1 cellular context compared by ENCODE assay signal in the genomic region with DNA sequence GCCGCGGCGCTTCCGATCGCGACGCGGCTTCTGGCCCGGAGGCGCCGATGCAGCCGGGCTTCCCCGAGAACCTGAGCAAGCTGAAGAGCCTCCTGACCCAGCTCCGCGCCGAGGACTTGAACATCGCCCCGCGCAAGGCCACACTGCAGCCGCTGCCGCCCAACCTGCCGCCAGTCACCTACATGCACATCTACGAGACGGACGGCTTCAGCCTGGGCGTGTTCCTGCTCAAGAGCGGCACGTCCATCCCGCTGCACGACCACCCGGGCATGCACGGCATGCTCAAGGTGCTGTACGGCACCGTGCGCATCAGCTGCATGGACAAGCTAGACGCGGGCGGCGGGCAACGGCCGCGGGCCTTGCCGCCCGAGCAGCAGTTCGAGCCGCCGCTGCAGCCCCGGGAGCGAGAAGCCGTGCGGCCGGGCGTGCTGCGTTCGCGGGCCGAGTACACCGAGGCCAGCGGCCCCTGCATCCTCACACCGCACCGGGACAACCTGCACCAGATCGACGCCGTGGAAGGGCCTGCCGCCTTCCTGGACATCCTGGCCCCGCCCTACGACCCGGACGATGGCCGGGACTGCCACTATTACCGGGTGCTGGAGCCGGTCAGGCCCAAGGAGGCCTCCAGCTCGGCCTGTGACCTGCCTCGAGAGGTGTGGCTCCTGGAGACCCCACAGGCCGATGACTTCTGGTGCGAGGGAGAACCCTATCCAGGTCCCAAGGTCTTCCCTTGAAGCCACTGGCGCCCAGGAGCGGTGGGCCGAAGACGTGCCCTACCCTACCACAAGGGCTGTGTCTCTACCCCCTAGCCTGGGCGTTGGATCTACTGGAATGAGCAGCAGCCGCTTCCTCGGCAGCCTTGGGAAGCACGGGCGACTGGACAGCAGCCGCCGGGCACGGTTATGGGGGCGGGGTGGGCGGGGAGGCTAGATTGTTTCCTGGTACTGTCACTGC.
TF ChIP-seq lines count a peak whose summit lies in the region.

No MANE protein-coding gene starts in this region.

TF ChIP-seq in Ishikawa, 13 proteins besides CTCF, POLR2A, EP300 and RAD21 (continued from another document):
- TF ChIP-seq, protein P1, sequence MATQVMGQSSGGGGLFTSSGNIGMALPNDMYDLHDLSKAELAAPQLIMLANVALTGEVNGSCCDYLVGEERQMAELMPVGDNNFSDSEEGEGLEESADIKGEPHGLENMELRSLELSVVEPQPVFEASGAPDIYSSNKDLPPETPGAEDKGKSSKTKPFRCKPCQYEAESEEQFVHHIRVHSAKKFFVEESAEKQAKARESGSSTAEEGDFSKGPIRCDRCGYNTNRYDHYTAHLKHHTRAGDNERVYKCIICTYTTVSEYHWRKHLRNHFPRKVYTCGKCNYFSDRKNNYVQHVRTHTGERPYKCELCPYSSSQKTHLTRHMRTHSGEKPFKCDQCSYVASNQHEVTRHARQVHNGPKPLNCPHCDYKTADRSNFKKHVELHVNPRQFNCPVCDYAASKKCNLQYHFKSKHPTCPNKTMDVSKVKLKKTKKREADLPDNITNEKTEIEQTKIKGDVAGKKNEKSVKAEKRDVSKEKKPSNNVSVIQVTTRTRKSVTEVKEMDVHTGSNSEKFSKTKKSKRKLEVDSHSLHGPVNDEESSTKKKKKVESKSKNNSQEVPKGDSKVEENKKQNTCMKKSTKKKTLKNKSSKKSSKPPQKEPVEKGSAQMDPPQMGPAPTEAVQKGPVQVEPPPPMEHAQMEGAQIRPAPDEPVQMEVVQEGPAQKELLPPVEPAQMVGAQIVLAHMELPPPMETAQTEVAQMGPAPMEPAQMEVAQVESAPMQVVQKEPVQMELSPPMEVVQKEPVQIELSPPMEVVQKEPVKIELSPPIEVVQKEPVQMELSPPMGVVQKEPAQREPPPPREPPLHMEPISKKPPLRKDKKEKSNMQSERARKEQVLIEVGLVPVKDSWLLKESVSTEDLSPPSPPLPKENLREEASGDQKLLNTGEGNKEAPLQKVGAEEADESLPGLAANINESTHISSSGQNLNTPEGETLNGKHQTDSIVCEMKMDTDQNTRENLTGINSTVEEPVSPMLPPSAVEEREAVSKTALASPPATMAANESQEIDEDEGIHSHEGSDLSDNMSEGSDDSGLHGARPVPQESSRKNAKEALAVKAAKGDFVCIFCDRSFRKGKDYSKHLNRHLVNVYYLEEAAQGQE (IDR thresholded peaks at IDR 0.05; ENCODE audit: low read depth): no peak; the same call in 1 of the 2 replicates
- TF ChIP-seq EGR1 (IDR thresholded peaks at IDR 0.05) (peak; percentile 59; the same call in 1 of the 2 replicates), FOXM1 (IDR thresholded peaks at IDR 0.05; ENCODE audit: borderline replicate concordance, low read depth) (no peak)
